ENCODE assay signal across 11 cellular contexts in the genomic region with DNA sequence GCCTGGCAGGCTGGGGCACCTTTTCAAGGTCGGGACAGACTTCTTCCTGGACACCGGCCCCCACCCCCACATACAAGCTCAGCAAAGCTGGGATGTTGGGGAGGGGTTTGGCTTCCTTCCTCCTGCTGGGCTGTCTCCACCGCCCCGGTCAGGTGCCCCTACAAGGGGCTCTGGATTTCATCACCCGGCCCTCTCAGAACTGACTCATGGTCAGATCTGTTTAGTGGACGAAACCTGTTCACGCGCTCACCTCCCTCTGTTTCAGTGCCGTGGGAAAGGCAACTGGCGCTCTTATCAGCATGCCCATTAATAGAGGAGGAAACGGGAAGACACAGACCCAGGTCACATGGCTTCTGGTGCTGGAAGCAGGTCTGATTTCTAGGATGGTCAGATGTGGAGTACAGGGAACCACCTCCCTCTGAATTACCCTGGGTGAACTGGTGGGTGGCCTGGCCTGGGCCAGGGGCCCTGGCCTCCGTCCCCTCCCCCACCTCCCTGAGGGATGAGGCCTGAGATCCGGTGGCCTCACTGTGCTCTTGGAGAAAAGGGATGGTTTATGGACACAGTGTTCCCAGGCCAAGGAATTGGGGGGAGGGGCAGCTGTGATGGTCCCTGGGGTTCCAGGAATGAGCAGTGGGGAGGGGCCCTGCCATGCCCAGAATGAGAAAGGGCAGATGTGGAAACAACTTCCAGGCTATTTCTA.
A peak's percentile ranks its signal among the peaks of the same experiment; 100 is the strongest.
DNase-seq lines count a peak whose midpoint lies in the region; TF ChIP-seq lines count a peak whose summit lies in the region.
"Had no signal": no experiment of that assay in that cellular context is flagged by ENCODE, and none has a peak within 500 bp of the region (broad histone marks: within the 10 kb centered on the region; RNA-seq: fewer than 3 reads in every experiment).

No MANE protein-coding gene starts in this region.

- peak overlapping the region; percentile 13 for H2BK5ac ChIP-seq in mesendoderm (ENCODE audit: low read length)

- no peak overlapping the region for H2AK5ac ChIP-seq in mesendoderm (ENCODE audit: low read length)

- peaks cover 5% of the 10 kb centered on the region for H3K79me1 ChIP-seq in mesendoderm (ENCODE audit: low read length)

- no peak overlapping the region for H4K8ac ChIP-seq in mesendoderm (ENCODE audit: low read depth, low read length)

- no peak overlapping the region for H4K5ac ChIP-seq in mesendoderm (ENCODE audit: low read length)

- H3K27me3 ChIP-seq in mesendoderm (ENCODE audit: insufficient read depth, low read length, poor library complexity), result no peaks in the 10 kb centered on the region
- H3K27me3 ChIP-seq in subcutaneous abdominal adipose tissue (ENCODE audit: control insufficient read depth in 5 of 5, insufficient read depth in 4 of 5, low read length in 5 of 5), result no peaks in the 10 kb centered on the region

- POLR2A ChIA-PET in activated CD4-positive, alpha-beta memory T cell treated with anti-CD3 and anti-CD28 coated beads for 36 hours (lab: Charles Lee), result no interaction called here

- no CpG with 5 or more reads among the region's 13 CpGs for WGBS in mesendoderm (ENCODE audit: extremely low coverage, insufficient coverage, low lambda C conversion rate)

- no peak overlapping the region for H3K4ac ChIP-seq in mesendoderm (ENCODE audit: low read depth, low read length)

- H3K27ac Mint-ChIP-seq in activated CD4-positive, alpha-beta memory T cell treated with anti-CD3 and anti-CD28 coated beads for 36 hours, result no peak overlapping the region
- H3K27ac Mint-ChIP-seq: activated T-helper 2 cell treated with anti-CD3 and anti-CD28 coated beads, Interferon-gamma antibody, Interleukin-2, Interleukin-4, amounts not matched to agents 10 μg/mL and 5 μg/mL and 100 μg/mL, durations not matched to agents 14 hours and 24 hours and 36 hours had no signal

- H2BK120ac ChIP-seq in mesendoderm (ENCODE audit: low read depth, low read length), result no peak overlapping the region

- H3K4me1 Mint-ChIP-seq in activated CD4-positive, alpha-beta memory T cell treated with anti-CD3 and anti-CD28 coated beads for 36 hours (ENCODE audit: low read depth), result no peaks in the 10 kb centered on the region

- DNase-seq in SK-N-DZ (ENCODE audit: low spot score), result peak; percentile 99
- DNase-seq in fibroblast of villous mesenchyme (ENCODE audit: low read depth), result peak; percentile 99
- DNase-seq in mesendoderm, result peak; percentile 52
- DNase-seq in activated CD4-positive, alpha-beta memory T cell treated with anti-CD3 and anti-CD28 coated beads for 36 hours, result no peak
- DNase-seq in NCI-H1436 (lab: John Stamatoyannopoulos, UW), result no peak
- no peak for DNase-seq in GM03348 (ENCODE audit: low spot score)
- no peak for DNase-seq in D341Med (ENCODE audit: low spot score)
- DNase-seq: DMS53, NCI-H446 had no signal

- no peak overlapping the region for H3K4me3 Mint-ChIP-seq in activated CD4-positive, alpha-beta memory T cell treated with anti-CD3 and anti-CD28 coated beads for 36 hours

- no peak for TF ChIP-seq CTCF in fibroblast of villous mesenchyme (IDR thresholded peaks at IDR 0.05; ENCODE audit: insufficient read depth, low read depth, low read length)

- H3K9ac ChIP-seq in mesendoderm (ENCODE audit: low read length), result peak overlapping the region; percentile 2
- peak overlapping the region in 1 of 5 donors; percentile 17 for H3K9ac ChIP-seq in subcutaneous abdominal adipose tissue (ENCODE audit: low read length in 5 of 5)

- H3K4me3 ChIP-seq in fibroblast of villous mesenchyme (ENCODE audit: low read depth, low read length) (no peak overlapping the region), mesendoderm (ENCODE audit: low read length) (no peak overlapping the region), subcutaneous abdominal adipose tissue (ENCODE audit: low read depth in 1 of 5, low read length in 5 of 5) (no peak overlapping the region)

- no peak overlapping the region for H3K4me2 ChIP-seq in mesendoderm (ENCODE audit: low read length)

- H3K36me3 ChIP-seq in mesendoderm (ENCODE audit: control insufficient read depth, insufficient read depth, low read length) (peaks cover 2% of the 10 kb centered on the region), subcutaneous abdominal adipose tissue (ENCODE audit: control insufficient read depth in 5 of 5, insufficient read depth in 5 of 5, low read length in 5 of 5) (peaks cover 0 to 81% (median 54%) of the 10 kb centered on the region in 5 donors)

- no peaks in the 10 kb centered on the region for H3K36me3 Mint-ChIP-seq in activated CD4-positive, alpha-beta memory T cell treated with anti-CD3 and anti-CD28 coated beads for 36 hours

- intact Hi-C loops in activated CD4-positive, alpha-beta memory T cell treated with anti-CD3 and anti-CD28 coated beads for 36 hours (cut with micrococcal nuclease), result no loop called here

- peaks cover 10% of the 10 kb centered on the region for H3K4me1 ChIP-seq in mesendoderm (ENCODE audit: control insufficient read depth, low read depth, low read length)
- peaks cover 29 to 62% (median 52%) of the 10 kb centered on the region in 5 donors for H3K4me1 ChIP-seq in subcutaneous abdominal adipose tissue (ENCODE audit: control insufficient read depth in 5 of 5, insufficient read depth in 5 of 5, low read length in 5 of 5)

- no peaks in the 10 kb centered on the region for H3K9me3 Mint-ChIP-seq in activated CD4-positive, alpha-beta memory T cell treated with anti-CD3 and anti-CD28 coated beads for 36 hours
- H3K9me3 Mint-ChIP-seq: activated T-helper 2 cell treated with anti-CD3 and anti-CD28 coated beads, Interferon-gamma antibody, Interleukin-2, Interleukin-4, amounts not matched to agents 10 μg/mL and 5 μg/mL and 100 μg/mL, durations not matched to agents 14 hours and 24 hours and 36 hours had no signal

- H3K27ac ChIP-seq in mesendoderm (ENCODE audit: low read depth, low read length) (peak overlapping the region; percentile 14), subcutaneous abdominal adipose tissue (ENCODE audit: low read depth, low read length) (peak overlapping the region; percentile 3)

- CTCF ChIA-PET in activated CD4-positive, alpha-beta memory T cell treated with anti-CD3 and anti-CD28 coated beads for 36 hours (lab: Charles Lee), result interaction anchor here (0.6 kb wide), 2 partner anchors 518 to 559 kb away, joined by 3 to 4 read pairs; no protein-coding TSS in a partner anchor

- no peaks in the 10 kb centered on the region for H3K79me2 ChIP-seq in mesendoderm (ENCODE audit: control insufficient read depth, insufficient read depth, low read length)

- H2BK15ac ChIP-seq in mesendoderm (replicated peaks; ENCODE audit: low read depth), result no peak overlapping the region

- H3K56ac ChIP-seq in mesendoderm (ENCODE audit: low read length), result peak overlapping the region; percentile 17

- H3K23ac ChIP-seq in mesendoderm (ENCODE audit: low read length), result no peak overlapping the region

- H3K18ac ChIP-seq in mesendoderm (ENCODE audit: low read length), result peak overlapping the region; percentile 16

- H3K27me3 Mint-ChIP-seq in activated CD4-positive, alpha-beta memory T cell treated with anti-CD3 and anti-CD28 coated beads for 36 hours, result no peaks in the 10 kb centered on the region

- no peaks in the 10 kb centered on the region for H3K9me3 ChIP-seq in subcutaneous abdominal adipose tissue (ENCODE audit: control insufficient read depth in 5 of 5, low read length in 5 of 5)

Comparison
In these comparisons a context has a peak if more than half of its experiments do, and no peak if none do; other contexts are left out.
1. DNase-seq: peak in SK-N-DZ (single experiment), fibroblast of villous mesenchyme (single experiment) and mesendoderm (single experiment); none in activated CD4-positive, alpha-beta memory T cell treated with anti-CD3 and anti-CD28 coated beads for 36 hours (single experiment), NCI-H1436 (single experiment), GM03348 (single experiment) and D341Med (single experiment).